Comparison of ENCODE assay signal across 19 cellular contexts in genomic region chr17:79485991-79486390, GRCh38.
"Had no signal": no experiment of that assay in that cellular context is flagged by ENCODE, and none has a peak within 500 bp of the region (broad histone marks: within the 10 kb centered on the region; RNA-seq: fewer than 3 reads in every experiment).

No MANE protein-coding gene starts in this region.

- H3K4me3 Mint-ChIP-seq: naive thymus-derived CD4-positive, alpha-beta T cell; neural crest cell had no signal

- H3K27ac Mint-ChIP-seq: progenitor cell of endocrine pancreas had no signal

- H3K27ac ChIP-seq: esophagus squamous epithelium, gastroesophageal sphincter, pancreas, stomach had no signal

- ATAC-seq: gastroesophageal sphincter; left colon; left ventricle myocardium superior; naive thymus-derived CD4-positive, alpha-beta T cell; pancreas; right cardiac atrium had no signal

- H3K36me3 ChIP-seq: esophagus squamous epithelium, gastroesophageal sphincter, pancreas, stomach had no signal

- DNase-seq: dermis blood vessel endothelial cell; esophagus squamous epithelium; foreskin fibroblast; kidney; left colon; left ventricle myocardium superior; naive thymus-derived CD4-positive, alpha-beta T cell; occipital lobe; right cardiac atrium; small intestine; stimulated activated CD4-positive, alpha-beta T cell treated with anti-CD3 and anti-CD28 coated beads, Interleukin-12 subunit alpha, Interleukin-12 subunit beta, amount 100 ng/mL, for 4 hours; stimulated activated naive CD4-positive, alpha-beta T cell; stomach; substantia nigra; trophoblast cell had no signal

- H3K36me3 Mint-ChIP-seq: naive thymus-derived CD4-positive, alpha-beta T cell had no signal

- H3K4me1 ChIP-seq: esophagus squamous epithelium, gastroesophageal sphincter, pancreas, stomach had no signal

- H3K9me3 Mint-ChIP-seq: neural crest cell had no signal

- H3K9me3 ChIP-seq: esophagus squamous epithelium, gastroesophageal sphincter, pancreas, stomach had no signal

- H3K4me3 ChIP-seq: esophagus squamous epithelium, gastroesophageal sphincter, pancreas, stomach had no signal
